In genomic region chr2:102114290-102114721, GRCh38 we compare ENCODE assay signal across 11 cellular contexts. TPM values are rescaled to one million over a fixed set of nuclear protein-coding genes. Genes with fewer than 3 reads are reported as not detected.
DNase-seq lines count a peak whose midpoint lies in the region; ATAC-seq, FAIRE-seq and TF ChIP-seq lines count a peak whose summit lies in the region.
"Had no signal": no experiment of that assay in that cellular context is flagged by ENCODE, and none has a peak within 500 bp of the region (broad histone marks: within the 10 kb centered on the region; RNA-seq: fewer than 3 reads in every experiment).

No MANE protein-coding gene starts in this region.

- TF ChIP-seq CTCF in SK-N-SH (IDR thresholded peaks at IDR 0.05) (no peak), fibroblast of villous mesenchyme (IDR thresholded peaks at IDR 0.05; ENCODE audit: insufficient read depth, low read depth, low read length) (no peak), gastrocnemius medialis (IDR thresholded peaks at IDR 0.05 in 4 of 5, conservative IDR thresholded peaks at IDR 0.05 in 1 of 5) (no peak), GM13977 (IDR thresholded peaks at IDR 0.05; ENCODE audit: extremely low read depth, insufficient read depth, missing control alignments) (no peak)

- H3K4me1 ChIP-seq in SK-N-SH (ENCODE audit: control insufficient read depth in 1 of 2, insufficient read depth in 2 of 2, low read depth in 1 of 2, low read length in 1 of 2): 0 out of 4 replicates have a peak, but pooled peaks cover 0 to 5% of the 10 kb centered on the region in 2 experiments
- H3K4me1 ChIP-seq in gastrocnemius medialis: peaks cover 64 to 72% of the 10 kb centered on the region in 2 donors
- H3K4me1 ChIP-seq: SJCRH30 had no signal

- H3K27me3 ChIP-seq in SK-N-SH (ENCODE audit: insufficient read depth): no peaks in the 10 kb centered on the region
- H3K27me3 ChIP-seq in gastrocnemius medialis: no peaks in the 10 kb centered on the region
- H3K27me3 ChIP-seq: SJCRH30 had no signal

- DNase-seq in GM18507 (ENCODE audit: extremely low spot score, insufficient read length, low read depth) (no peak), SK-N-SH (no peak), fibroblast of villous mesenchyme (ENCODE audit: low read depth) (peak; percentile 93), gastrocnemius medialis (no peak), GM13977 (ENCODE audit: low spot score) (no peak), NCI-H1436 (lab: John Stamatoyannopoulos, UW) (no peak), Right ventricle myocardium inferior (ENCODE audit: missing footprints) (no peak)
- DNase-seq: activated CD8-positive, alpha-beta memory T cell treated with anti-CD3 and anti-CD28 coated beads for 24 hours; nucleus accumbens; SJCRH30 had no signal

- no peaks in the 10 kb centered on the region for H3K36me3 ChIP-seq in SK-N-SH (replicated peaks in 1 of 2; ENCODE audit: control insufficient read depth in 1 of 2, insufficient read depth in 2 of 2, low read length in 1 of 2)
- no peaks in the 10 kb centered on the region for H3K36me3 ChIP-seq in gastrocnemius medialis
- H3K36me3 ChIP-seq: SJCRH30 had no signal

- CTCF ChIA-PET in SK-N-SH (lab: Yijun Ruan, JAX): no interaction called here

- peak overlapping the region; percentile 35 for H3K4me2 ChIP-seq in SK-N-SH

- H3K79me2 ChIP-seq in SK-N-SH (ENCODE audit: insufficient read depth): no peaks in the 10 kb centered on the region

- no peaks in the 10 kb centered on the region for H3K9me2 ChIP-seq in SK-N-SH

- H2AFZ ChIP-seq in SK-N-SH (ENCODE audit: low read depth): no peak overlapping the region

- peak; percentile 55 for FAIRE-seq in GM18507 (lab: Jason Lieb, UNC)
- FAIRE-seq: colon had no signal

- H3K9ac ChIP-seq in SK-N-SH: peak overlapping the region; percentile 56; the same call in 1 of the 2 replicates

- POLR2A ChIA-PET in SK-N-SH (lab: Yijun Ruan, JAX): no interaction called here

- H3K9me3 ChIP-seq in SK-N-SH: no peaks in the 10 kb centered on the region
- H3K9me3 ChIP-seq in gastrocnemius medialis: no peaks in the 10 kb centered on the region
- H3K9me3 ChIP-seq: SJCRH30 had no signal

- no peak for TF ChIP-seq POLR2A in gastrocnemius medialis (IDR thresholded peaks at IDR 0.05)

- TF ChIP-seq EP300 in SK-N-SH (IDR thresholded peaks at IDR 0.05; ENCODE audit: borderline replicate concordance in 1 of 2, low read depth in 1 of 2, low read length in 1 of 2): no peak

- in situ Hi-C loops in gastrocnemius medialis (cut with MboI; ENCODE audit: low sequenced_read_pairs in 4 of 4): no loop called here
- in situ Hi-C loops in GM13977 (cut with MboI; ENCODE audit: low pct_unique_long_range_greater_than_20kb, low sequenced_read_pairs, unreplicated experiment): no loop called here

- H3K4me3 ChIP-seq in SK-N-SH (ENCODE audit: low read depth in 2 of 2, low read length in 1 of 2): no peak overlapping the region
- no peak overlapping the region for H3K4me3 ChIP-seq in fibroblast of villous mesenchyme (ENCODE audit: low read depth, low read length)
- H3K4me3 ChIP-seq in gastrocnemius medialis: no peak overlapping the region
- H3K4me3 ChIP-seq: SJCRH30 had no signal

- no peak for TF ChIP-seq RAD21 in SK-N-SH (IDR thresholded peaks at IDR 0.05; ENCODE audit: low read length)

- H3F3A ChIP-seq in SK-N-SH (replicated peaks; ENCODE audit: insufficient read depth): peaks cover 6% of the 10 kb centered on the region

- intact Hi-C loops in gastrocnemius medialis (cut with DNase I; ENCODE audit: low total_unique reads): no loop called here
- intact Hi-C loops in Right ventricle myocardium inferior (cut with DNase I): no loop called here

- WGBS in SK-N-SH (ENCODE audit: low lambda C conversion rate): 35% methylated on average over 6 of the region's 6 CpGs

- H3K27ac ChIP-seq in SK-N-SH (ENCODE audit: low read depth in 2 of 2, low read length in 1 of 2) (peak overlapping the region in 1 of 2 experiments; percentile 91; a peak in 2 of 4 replicates), gastrocnemius medialis (peak overlapping the region; percentile 27 to 75 (median 70))
- H3K27ac ChIP-seq: SJCRH30 had no signal

- no peaks in the 10 kb centered on the region for H4K20me1 ChIP-seq in SK-N-SH (ENCODE audit: insufficient read depth)

- no peak for ATAC-seq in gastrocnemius medialis
- no peak for ATAC-seq in Right ventricle myocardium inferior

TF ChIP-seq in SK-N-SH, 30 proteins besides CTCF, POLR2A, EP300 and RAD21 (continues in another document):
- TF ChIP-seq MEF2A (IDR thresholded peaks at IDR 0.05; ENCODE audit: borderline replicate concordance, low read depth): no peak
- TF ChIP-seq USF1 (IDR thresholded peaks at IDR 0.05; ENCODE audit: borderline replicate concordance, low read depth): no peak
- no peak for TF ChIP-seq POLR2AphosphoS5 (IDR thresholded peaks at IDR 0.05; ENCODE audit: low read depth, low read length)
- 0 out of 2 replicates have a peak, but pooled peaks have one; percentile 3 for TF ChIP-seq RXRA (IDR thresholded peaks at IDR 0.05; ENCODE audit: borderline replicate concordance, low read depth)
- no peak for TF ChIP-seq GABPA (IDR thresholded peaks at IDR 0.05; ENCODE audit: low read depth)
- TF ChIP-seq ELF1 (IDR thresholded peaks at IDR 0.05): no peak
- TF ChIP-seq RCOR1 (IDR thresholded peaks at IDR 0.05; ENCODE audit: low read length): no peak
- TF ChIP-seq GATA2 (CRISPR knock-in tag; IDR thresholded peaks at IDR 0.05): no peak
- TF ChIP-seq SMC3 (IDR thresholded peaks at IDR 0.05; ENCODE audit: low read depth, low read length): no peak
- TF ChIP-seq FOXJ3 (CRISPR knock-in tag; IDR thresholded peaks at IDR 0.05): no peak
- TF ChIP-seq TCF12 (IDR thresholded peaks at IDR 0.05): 0 out of 2 replicates have a peak, but pooled peaks have one; percentile 4
- TF ChIP-seq MXI1 (IDR thresholded peaks at IDR 0.05; ENCODE audit: low read depth, low read length): no peak
- TF ChIP-seq CHD2 (IDR thresholded peaks at IDR 0.05; ENCODE audit: low read length, partially characterized antibody): no peak
- no peak for TF ChIP-seq SIN3A (IDR thresholded peaks at IDR 0.05; ENCODE audit: borderline replicate concordance, low read depth, low read length)
- TF ChIP-seq TAF1 (IDR thresholded peaks at IDR 0.05; ENCODE audit: borderline replicate concordance, low read depth, low read length): no peak
- no peak for TF ChIP-seq NRF1 (IDR thresholded peaks at IDR 0.05; ENCODE audit: low read depth, low read length)
- TF ChIP-seq MAX (IDR thresholded peaks at IDR 0.05; ENCODE audit: low read depth): no peak
- no peak; the same call in 1 of the 2 replicates for TF ChIP-seq NFIC (IDR thresholded peaks at IDR 0.05; ENCODE audit: borderline replicate concordance)
- peak; percentile 58 for TF ChIP-seq FOSL2 (IDR thresholded peaks at IDR 0.05; ENCODE audit: borderline replicate concordance, low read depth)
- no peak for TF ChIP-seq PBX3 (IDR thresholded peaks at IDR 0.05)
- TF ChIP-seq TEAD4 (IDR thresholded peaks at IDR 0.05; ENCODE audit: borderline replicate concordance, insufficient read depth): no peak
- no peak for TF ChIP-seq FOXM1 (IDR thresholded peaks at IDR 0.05; ENCODE audit: low read depth)
- TF ChIP-seq IRF3 (IDR thresholded peaks at IDR 0.05; ENCODE audit: low read depth, low read length): no peak
- TF ChIP-seq USF2 (IDR thresholded peaks at IDR 0.05; ENCODE audit: borderline replicate concordance, low read depth, low read length): no peak

RNA-seq across cellular contexts. Expression of gene IL1R1, which starts 28.2 kb away (rescaled TPM):
- polyA plus RNA-seq in SK-N-SH (2012; rRNA removed): 13.3 and 20.5 TPM in 2 replicates
- 19.9 and 20.1 TPM in 2 replicates for polyA plus RNA-seq in SK-N-SH (2012; cell fraction: cytosol; rRNA removed)
- polyA plus RNA-seq in SK-N-SH (2012; cell fraction: nucleus; rRNA removed): 9.1 and 20.8 TPM in 2 replicates
- total RNA-seq in fibroblast of villous mesenchyme: 35.8 and 62.6 TPM in 2 replicates
- 10 to 100 TPM; 17.6 to 23.3 (median 19.3) TPM for total RNA-seq in gastrocnemius medialis
- total RNA-seq in Right ventricle myocardium inferior: 26.6 TPM
